ENCODE assay signal across 8 cellular contexts in genomic region chr9:127735530-127736176, GRCh38. TPM values are rescaled to one million over a fixed set of nuclear protein-coding genes. Genes with fewer than 3 reads are reported as not detected.
A peak's percentile ranks its signal among the peaks of the same experiment; 100 is the strongest.
DNase-seq lines count a peak whose midpoint lies in the region; ATAC-seq and TF ChIP-seq lines count a peak whose summit lies in the region.

No MANE protein-coding gene starts in this region.

- H3K36me3 ChIP-seq in BLaER1 treated with 17β-estradiol and CSF1 and Interleukin-3, amounts not matched to agents 10 nM and 100 nM, result peaks cover 40 to 58% (median 48%) of the 10 kb centered on the region in 11 experiments
- H3K36me3 ChIP-seq in mesenchymal stem cell (ENCODE audit: control insufficient read depth in 1 of 2, insufficient read depth in 2 of 2, low read depth in 1 of 2, low read length in 2 of 2), result peaks cover 18 to 25% of the 10 kb centered on the region in 2 experiments

- H3K36me3 Mint-ChIP-seq in WTC11, result no peaks in the 10 kb centered on the region

- POLR2A ChIA-PET in WTC11 (lab: Charles Lee), result interaction anchor here (1.5 kb wide), 2 partner anchors 36 to 210 kb away, joined by 4 to 9 read pairs; no protein-coding TSS in a partner anchor

- H3K4me1 ChIP-seq in BLaER1 treated with 17β-estradiol and CSF1 and Interleukin-3, amounts not matched to agents 10 nM and 100 nM, result peaks cover 18 to 53% (median 46%) of the 10 kb centered on the region in 10 experiments
- peaks cover 10% of the 10 kb centered on the region for H3K4me1 ChIP-seq in mesenchymal stem cell (ENCODE audit: control insufficient read depth, insufficient read depth, low read depth, low read length)

- H3K9ac ChIP-seq in BLaER1 treated with 17β-estradiol and CSF1 and Interleukin-3, amounts not matched to agents 10 nM and 100 nM, result peak overlapping the region in 7 of 11 experiments; percentile 1 to 91 (median 52); a peak in 5 of 22 replicates
- H3K9ac ChIP-seq in mesenchymal stem cell (ENCODE audit: low read length), result peak overlapping the region; percentile 85

- TF ChIP-seq CTCF in WTC11 (IDR thresholded peaks at IDR 0.05), result no peak

- CTCF ChIA-PET in WTC11 (lab: Charles Lee), result interaction anchor here (0.9 to 4.5 kb wide), 50 partner anchors 11 to 339 kb away, joined by 3 to 80 read pairs (median 9); partner anchors contain the start of genes CDK9, CFAP157, ENG and PTRH1

- H3K18ac ChIP-seq in mesenchymal stem cell (ENCODE audit: low read depth in 1 of 2, low read length in 2 of 2), result no peak overlapping the region

- no peaks in the 10 kb centered on the region for H3K9me3 ChIP-seq in BLaER1 treated with 17β-estradiol and CSF1 and Interleukin-3, amounts not matched to agents 10 nM and 100 nM (replicated peaks in 1 of 11)
- H3K9me3 ChIP-seq in mesenchymal stem cell (ENCODE audit: control insufficient read depth, low read length), result no peaks in the 10 kb centered on the region

- peak overlapping the region; percentile 72 for H3K4me3 Mint-ChIP-seq in WTC11

- ATAC-seq in GM21528 (IDR thresholded peaks at IDR 0.05; ENCODE audit: low FRiP score, unreplicated experiment) (peak; percentile 4), WTC11 (no peak)

- H3K14ac ChIP-seq in mesenchymal stem cell (ENCODE audit: low read length in 2 of 2), result no peak overlapping the region

- no peak overlapping the region for H3K23ac ChIP-seq in mesenchymal stem cell (ENCODE audit: low read length in 2 of 2)

- no peak overlapping the region for H3K4ac ChIP-seq in mesenchymal stem cell (ENCODE audit: low read depth in 1 of 2, low read length in 2 of 2)

- H2BK120ac ChIP-seq in mesenchymal stem cell (ENCODE audit: low read depth, low read length), result no peak overlapping the region

- H2BK12ac ChIP-seq in mesenchymal stem cell (ENCODE audit: low read length in 2 of 2), result peak overlapping the region in 1 of 2 experiments; percentile 18

- H3K27me3 Mint-ChIP-seq in WTC11 (ENCODE audit: low read depth), result peaks cover 7% of the 10 kb centered on the region

- H4K8ac ChIP-seq in mesenchymal stem cell (ENCODE audit: low read length), result no peak overlapping the region

- peaks cover 0 to 38% (median 15%) of the 10 kb centered on the region in 11 experiments; a peak in 12 of 22 replicates for H4K20me1 ChIP-seq in BLaER1 treated with 17β-estradiol and CSF1 and Interleukin-3, amounts not matched to agents 10 nM and 100 nM

- no peak overlapping the region for H2BK5ac ChIP-seq in mesenchymal stem cell (ENCODE audit: low read depth, low read length, poor library complexity, severe bottlenecking)

- H3K9me3 Mint-ChIP-seq in WTC11, result no peaks in the 10 kb centered on the region

- peak overlapping the region; percentile 19 to 94 (median 50); a peak in 19 of 22 replicates for H3K4me2 ChIP-seq in BLaER1 treated with 17β-estradiol and CSF1 and Interleukin-3, amounts not matched to agents 10 nM and 100 nM
- no peak overlapping the region for H3K4me2 ChIP-seq in mesenchymal stem cell (ENCODE audit: low read length, poor library complexity, severe bottlenecking)

- peaks cover 11% of the 10 kb centered on the region for H3K4me1 Mint-ChIP-seq in WTC11

- H2AFZ ChIP-seq in mesenchymal stem cell (ENCODE audit: low read depth, low read length), result no peak overlapping the region

- peak overlapping the region in 4 of 10 experiments; percentile 74 to 87 (median 78); a peak in 2 of 20 replicates for H3K4me3 ChIP-seq in BLaER1 treated with 17β-estradiol and CSF1 and Interleukin-3, amounts not matched to agents 10 nM and 100 nM
- H3K4me3 ChIP-seq in mesenchymal stem cell (ENCODE audit: insufficient read depth in 1 of 2, low read depth in 1 of 2, low read length in 2 of 2), result no peak overlapping the region

- H4K91ac ChIP-seq in mesenchymal stem cell (ENCODE audit: low read length), result no peak overlapping the region

- H3K27ac ChIP-seq in BLaER1 treated with 17β-estradiol and CSF1 and Interleukin-3, amounts not matched to agents 10 nM and 100 nM, result peak overlapping the region in 8 of 11 experiments; percentile 21 to 93 (median 43); a peak in 9 of 22 replicates
- H3K27ac ChIP-seq in mesenchymal stem cell (ENCODE audit: low read length, poor library complexity, severe bottlenecking), result no peak overlapping the region

- no peak for DNase-seq in WTC11 (ENCODE audit: low spot score)
- peak; percentile 26 for DNase-seq in mesenchymal stem cell
- DNase-seq in NCI-H345 treated with DMSO at 0.1 percent for 48 hours (lab: John Stamatoyannopoulos, UW; ENCODE audit: unreplicated experiment), result no peak
- DNase-seq in SW480 (ENCODE audit: low spot score), result no peak
- no peak for DNase-seq in H4 (ENCODE audit: low spot score)
- DNase-seq in midbrain (lab: John Stamatoyannopoulos, UW), result no peak

- H3K27ac Mint-ChIP-seq in WTC11, result no peak overlapping the region

- no peaks in the 10 kb centered on the region for H3K27me3 ChIP-seq in BLaER1 treated with 17β-estradiol and CSF1 and Interleukin-3, amounts not matched to agents 10 nM and 100 nM
- peaks cover 0 to 7% of the 10 kb centered on the region in 2 experiments for H3K27me3 ChIP-seq in mesenchymal stem cell (ENCODE audit: control insufficient read depth in 1 of 2, insufficient read depth in 1 of 2, low read length in 2 of 2)

- H3K79me1 ChIP-seq in mesenchymal stem cell (replicated peaks; ENCODE audit: low read length, poor library complexity, severe bottlenecking), result peaks cover 9% of the 10 kb centered on the region

- H2BK15ac ChIP-seq in mesenchymal stem cell (ENCODE audit: low read depth, poor library complexity, severe bottlenecking), result peak overlapping the region; percentile 9

- 56% methylated on average over 10 of the region's 15 CpGs for WGBS in mesenchymal stem cell

- no peak overlapping the region for H2AK5ac ChIP-seq in mesenchymal stem cell (ENCODE audit: low read length, severe bottlenecking)

TF ChIP-seq in WTC11, 78 proteins besides CTCF, POLR2A, EP300 and RAD21 (continues in another document):
- no peak for TF ChIP-seq ZNF423 (CRISPR knock-in tag; IDR thresholded peaks at IDR 0.05)
- TF ChIP-seq NR1H2 (CRISPR knock-in tag; IDR thresholded peaks at IDR 0.05), result no peak
- TF ChIP-seq TP53 (CRISPR knock-in tag; IDR thresholded peaks at IDR 0.05), result no peak
- no peak for TF ChIP-seq ATF1 (CRISPR knock-in tag; IDR thresholded peaks at IDR 0.05)
- no peak for TF ChIP-seq ZSCAN18 (CRISPR knock-in tag; IDR thresholded peaks at IDR 0.05)
- TF ChIP-seq NFATC4 (CRISPR knock-in tag; IDR thresholded peaks at IDR 0.05), result no peak
- TF ChIP-seq NR2C2 (CRISPR knock-in tag; IDR thresholded peaks at IDR 0.05), result no peak
- TF ChIP-seq PREB (CRISPR knock-in tag; IDR thresholded peaks at IDR 0.05; ENCODE audit: borderline replicate concordance), result no peak
- TF ChIP-seq MAX (CRISPR knock-in tag; IDR thresholded peaks at IDR 0.05), result no peak

RNA-seq across cellular contexts. Expression of gene TOR2A, which starts 0.6 kb away (rescaled TPM):
- total RNA-seq in WTC11 (2021), result 14.4 to 19.4 TPM (median 16.6 TPM) in 3 replicates
- 16.9 TPM for polyA plus RNA-seq in mesenchymal stem cell (2013, experiment 1 of 2)
- polyA plus RNA-seq in mesenchymal stem cell (2013, experiment 2 of 2), result 16.5 TPM
- 6.3 and 11.5 TPM in 2 replicates for total RNA-seq in H4 (2014; rRNA removed; shearing (Covaris generic))

RNA-seq across cellular contexts. Expression of gene TTC16, which starts 19.8 kb away (rescaled TPM):
- total RNA-seq in WTC11 (2021), result not detected in 3 replicates
- polyA plus RNA-seq in mesenchymal stem cell (2013, experiment 1 of 2), result not detected
- polyA plus RNA-seq in mesenchymal stem cell (2013, experiment 2 of 2), result not detected
- not detected in 2 replicates for total RNA-seq in H4 (2014; rRNA removed; shearing (Covaris generic))

RNA-seq across cellular contexts. Expression of gene PTRH1, which starts 20.2 kb away (rescaled TPM):
- total RNA-seq in WTC11 (2021), result 13.1 to 16.9 TPM (median 13.9 TPM) in 3 replicates
- polyA plus RNA-seq in mesenchymal stem cell (2013, experiment 1 of 2), result 12.3 TPM
- 12.2 TPM for polyA plus RNA-seq in mesenchymal stem cell (2013, experiment 2 of 2)
- 9.9 and 11.4 TPM in 2 replicates for total RNA-seq in H4 (2014; rRNA removed; shearing (Covaris generic))

RNA-seq across cellular contexts. Expression of gene CFAP157, which starts 28.9 kb away (rescaled TPM):
- 0.07 to 0.22 TPM in 2 of 3 replicates, not detected in the other for total RNA-seq in WTC11 (2021)
- not detected for polyA plus RNA-seq in mesenchymal stem cell (2013, experiment 1 of 2)
- polyA plus RNA-seq in mesenchymal stem cell (2013, experiment 2 of 2), result 0.03 TPM
- total RNA-seq in H4 (2014; rRNA removed; shearing (Covaris generic)), result not detected in 2 replicates

RNA-seq across cellular contexts. Expression of gene SH2D3C, which starts 42.8 kb away (rescaled TPM):
- total RNA-seq in WTC11 (2021), result 3.3 to 5.4 TPM (median 3.4 TPM) in 3 replicates
- polyA plus RNA-seq in mesenchymal stem cell (2013, experiment 1 of 2), result 0.57 TPM
- polyA plus RNA-seq in mesenchymal stem cell (2013, experiment 2 of 2), result 0.58 TPM
- 0.12 and 0.23 TPM in 2 replicates for total RNA-seq in H4 (2014; rRNA removed; shearing (Covaris generic))
